11 cellular contexts compared by ENCODE assay signal in the genomic region with DNA sequence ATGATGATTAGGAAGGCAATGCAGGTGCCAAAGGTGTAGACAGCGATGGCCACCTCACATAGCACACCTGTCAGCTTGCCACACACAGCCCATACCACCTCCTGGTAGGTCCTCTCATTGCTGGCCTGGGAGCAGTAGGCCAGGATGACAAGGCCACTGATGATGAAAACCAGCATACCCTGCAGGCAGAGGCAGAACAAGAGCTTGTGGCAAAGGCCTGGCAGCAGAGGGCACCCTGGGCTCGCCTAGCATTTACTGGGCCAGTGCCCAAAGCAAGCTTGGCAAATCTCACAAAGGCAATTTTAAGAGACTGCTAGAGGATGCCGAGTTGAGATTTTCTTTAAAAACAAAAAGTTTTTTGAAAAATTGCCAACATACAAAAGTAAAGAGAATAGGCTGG. TPM values are rescaled to one million over a fixed set of nuclear protein-coding genes. Genes with fewer than 3 reads are reported as not detected.
DNase-seq lines count a peak whose midpoint lies in the region; ATAC-seq lines count a peak whose summit lies in the region.
"Had no signal": no experiment of that assay in that cellular context is flagged by ENCODE, and none has a peak within 500 bp of the region (broad histone marks: within the 10 kb centered on the region; RNA-seq: fewer than 3 reads in every experiment).

No MANE protein-coding gene starts in this region.

- peaks cover 6% of the 10 kb centered on the region for H3K36me3 Mint-ChIP-seq in stimulated activated effector memory CD8-positive, alpha-beta T cell treated with anti-CD3 and anti-CD28 coated beads, Interleukin-12 subunit alpha, Interleukin-12 subunit beta, amount 100 ng/mL, for 72 hours

- H3K4me1 Mint-ChIP-seq in stimulated activated effector memory CD8-positive, alpha-beta T cell treated with anti-CD3 and anti-CD28 coated beads, Interleukin-12 subunit alpha, Interleukin-12 subunit beta, amount 100 ng/mL, for 72 hours: peaks cover 14% of the 10 kb centered on the region

- H3K27ac Mint-ChIP-seq in stimulated activated effector memory CD8-positive, alpha-beta T cell treated with anti-CD3 and anti-CD28 coated beads, Interleukin-12 subunit alpha, Interleukin-12 subunit beta, amount 100 ng/mL, for 72 hours: no peak overlapping the region

- no peak overlapping the region for H3K4me3 Mint-ChIP-seq in stimulated activated effector memory CD8-positive, alpha-beta T cell treated with anti-CD3 and anti-CD28 coated beads, Interleukin-12 subunit alpha, Interleukin-12 subunit beta, amount 100 ng/mL, for 72 hours

- DNase-seq in activated CD4-positive, alpha-beta T cell treated with anti-CD3 and anti-CD28 coated beads for 48 hours: peak; percentile 14
- no peak for DNase-seq in activated CD4-positive, alpha-beta T cell treated with anti-CD3 and anti-CD28 coated beads for 1 hour
- DNase-seq in SK-MEL-5 (ENCODE audit: low read depth, low spot score) (peak; percentile 44), globus pallidus (ENCODE audit: low spot score) (peak; percentile 51), islet precursor cell (no peak), NCI-H2029 (lab: John Stamatoyannopoulos, UW) (no peak)
- DNase-seq in stimulated activated effector memory CD8-positive, alpha-beta T cell treated with anti-CD3 and anti-CD28 coated beads, Interleukin-12 subunit alpha, Interleukin-12 subunit beta, amount 100 ng/mL, for 72 hours (ENCODE audit: low spot score in 2 of 2): no peak
- DNase-seq: activated T-cell treated with anti-CD3 and anti-CD28 coated beads, Interleukin-2, amount 50 U/mL, for 48 hours; BE2C; NK-92 treated with Interleukin-12 subunit alpha and Interleukin-12 subunit beta, amount 100 ng/mL, for 24 hours had no signal

- H3K9me3 Mint-ChIP-seq in stimulated activated effector memory CD8-positive, alpha-beta T cell treated with anti-CD3 and anti-CD28 coated beads, Interleukin-12 subunit alpha, Interleukin-12 subunit beta, amount 100 ng/mL, for 72 hours: no peaks in the 10 kb centered on the region

- in situ Hi-C loops in SK-MEL-5 (cut with HindIII; ENCODE audit: low pct_unique_long_range_greater_than_20kb, low sequenced_read_pairs): no loop called here

- peak; percentile 23 for ATAC-seq in stimulated activated effector memory CD8-positive, alpha-beta T cell treated with anti-CD3 and anti-CD28 coated beads, Interleukin-12 subunit alpha, Interleukin-12 subunit beta, amount 100 ng/mL, for 72 hours
- no peak for ATAC-seq in GM19467 (IDR thresholded peaks at IDR 0.05; ENCODE audit: unreplicated experiment)

RNA-seq across cellular contexts. Expression of a gene that starts 5.9 kb away (rescaled TPM):
- 23.4 and 30.3 TPM in 2 replicates for total RNA-seq in SK-MEL-5 (2014; rRNA removed; shearing (Covaris generic))
- polyA plus RNA-seq in SK-MEL-5 (2015; cell fraction: cytosol; rRNA removed): 25.2 and 32.5 TPM in 2 replicates
- polyA plus RNA-seq in SK-MEL-5 (2015; cell fraction: nucleus; rRNA removed): 53.6 and 57.8 TPM in 2 replicates

RNA-seq across cellular contexts. Expression of a gene that starts 49.1 kb away (rescaled TPM):
- 118 and 121 TPM in 2 replicates for total RNA-seq in SK-MEL-5 (2014; rRNA removed; shearing (Covaris generic))
- polyA plus RNA-seq in SK-MEL-5 (2015; cell fraction: cytosol; rRNA removed): 72.0 and 99.5 TPM in 2 replicates
- 83.3 and 84.9 TPM in 2 replicates for polyA plus RNA-seq in SK-MEL-5 (2015; cell fraction: nucleus; rRNA removed)

RNA-seq across cellular contexts. Expression of a gene that starts 55.4 kb away (rescaled TPM):
- total RNA-seq in SK-MEL-5 (2014; rRNA removed; shearing (Covaris generic)): 50.1 and 51.1 TPM in 2 replicates
- 84.3 and 104 TPM in 2 replicates for polyA plus RNA-seq in SK-MEL-5 (2015; cell fraction: cytosol; rRNA removed)
- polyA plus RNA-seq in SK-MEL-5 (2015; cell fraction: nucleus; rRNA removed): 57.4 and 57.8 TPM in 2 replicates

Comparison
In these comparisons a context has a peak if more than half of its experiments do, and no peak if none do; other contexts are left out.
1. DNase-seq: peak in activated CD4-positive, alpha-beta T cell treated with anti-CD3 and anti-CD28 coated beads for 48 hours (single experiment), SK-MEL-5 (single experiment) and globus pallidus (single experiment); none in activated CD4-positive, alpha-beta T cell treated with anti-CD3 and anti-CD28 coated beads for 1 hour (single experiment), stimulated activated effector memory CD8-positive, alpha-beta T cell treated with anti-CD3 and anti-CD28 coated beads, Interleukin-12 subunit alpha, Interleukin-12 subunit beta, amount 100 ng/mL, for 72 hours (0 of 2), islet precursor cell (single experiment) and NCI-H2029 (single experiment).